ENCODE assay signal across 8 cellular contexts in genomic region chr1:85464497-85465098, GRCh38. TPM values are rescaled to one million over a fixed set of nuclear protein-coding genes. Genes with fewer than 3 reads are reported as not detected.
DNase-seq lines count a peak whose midpoint lies in the region; TF ChIP-seq lines count a peak whose summit lies in the region.

No MANE protein-coding gene starts in this region.

- WGBS in esophagus squamous epithelium, 2 donors: 0% methylated on average over 5 of the region's 72 CpGs; no CpG with 5 or more reads in 1 of the 2 donors

- intact Hi-C loops in esophagus squamous epithelium (cut with DNase I): no loop called here

- no peaks in the 10 kb centered on the region for H3K9me3 ChIP-seq in esophagus squamous epithelium
- no peaks in the 10 kb centered on the region for H3K9me3 ChIP-seq in mucosa of stomach (ENCODE audit: control insufficient read depth, low read length)

- peaks cover 0 to 14% (median 0%) of the 10 kb centered on the region in 4 donors for H3K27me3 ChIP-seq in esophagus squamous epithelium
- H3K27me3 ChIP-seq in mucosa of stomach (ENCODE audit: control insufficient read depth, insufficient read depth, low read length): no peaks in the 10 kb centered on the region

- CTCF ChIA-PET in activated CD4-positive, alpha-beta memory T cell treated with anti-CD3 and anti-CD28 coated beads, Interleukin-2, amount 10 ng/mL, durations not matched to agents 7 days and 5 days (lab: Charles Lee): no interaction called here

- H3K4me3 Mint-ChIP-seq in activated CD4-positive, alpha-beta memory T cell treated with anti-CD3 and anti-CD28 coated beads, Interleukin-2, amount 10 ng/mL, durations not matched to agents 7 days and 5 days: peak overlapping the region; percentile 24

- peak overlapping the region; percentile 81 for H3K9ac ChIP-seq in mucosa of stomach (ENCODE audit: low read length)

- no peak for TF ChIP-seq CTCF in HFF-Myc (IDR thresholded peaks at IDR 0.05; ENCODE audit: low read depth, low read length, missing control alignments)
- TF ChIP-seq CTCF in esophagus squamous epithelium (IDR thresholded peaks at IDR 0.05): no peak

- H3K27ac Mint-ChIP-seq in activated CD4-positive, alpha-beta memory T cell treated with anti-CD3 and anti-CD28 coated beads, Interleukin-2, amount 10 ng/mL, durations not matched to agents 7 days and 5 days: no peak overlapping the region

- peaks cover 61% of the 10 kb centered on the region for H3K27me3 Mint-ChIP-seq in activated CD4-positive, alpha-beta memory T cell treated with anti-CD3 and anti-CD28 coated beads, Interleukin-2, amount 10 ng/mL, durations not matched to agents 7 days and 5 days

- DNase-seq in NCI-H2227 (lab: John Stamatoyannopoulos, UW; ENCODE audit: unreplicated experiment) (peak; percentile 58), NCI-H2227 treated with DMSO at 0.1 percent for 48 hours (lab: John Stamatoyannopoulos, UW) (no peak), HFF-Myc (ENCODE audit: extremely low read depth, low read depth) (no peak), NCI-H146 treated with DMSO at 0.1 percent for 48 hours (lab: John Stamatoyannopoulos, UW; ENCODE audit: unreplicated experiment) (peak; percentile 42), esophagus squamous epithelium (lab: John Stamatoyannopoulos, UW) (no peak), substantia nigra (lab: John Stamatoyannopoulos, UW) (peak in 41 of 49 donors; percentile 13 to 78 (median 45))
- no peak for DNase-seq in activated CD4-positive, alpha-beta memory T cell treated with anti-CD3 and anti-CD28 coated beads, Interleukin-2, amount 10 ng/mL, durations not matched to agents 7 days and 5 days

- H3K4me1 Mint-ChIP-seq in activated CD4-positive, alpha-beta memory T cell treated with anti-CD3 and anti-CD28 coated beads, Interleukin-2, amount 10 ng/mL, durations not matched to agents 7 days and 5 days: peaks cover 6% of the 10 kb centered on the region

- POLR2A ChIA-PET in activated CD4-positive, alpha-beta memory T cell treated with anti-CD3 and anti-CD28 coated beads, Interleukin-2, amount 10 ng/mL, durations not matched to agents 7 days and 5 days (lab: Charles Lee): no interaction called here

- no peak for TF ChIP-seq POLR2A in esophagus squamous epithelium (IDR thresholded peaks at IDR 0.05)

- no peaks in the 10 kb centered on the region for H3K9me3 Mint-ChIP-seq in activated CD4-positive, alpha-beta memory T cell treated with anti-CD3 and anti-CD28 coated beads, Interleukin-2, amount 10 ng/mL, durations not matched to agents 7 days and 5 days

- peak overlapping the region; percentile 66 to 87 (median 76) for H3K27ac ChIP-seq in esophagus squamous epithelium
- no peak overlapping the region for H3K27ac ChIP-seq in substantia nigra (ENCODE audit: low read depth, low read length, poor library complexity, severe bottlenecking)

- H3K4me3 ChIP-seq in HFF-Myc (replicated peaks; ENCODE audit: low read depth, low read length) (peak overlapping the region; percentile 88), esophagus squamous epithelium (peak overlapping the region; percentile 68 to 89 (median 73)), mucosa of stomach (ENCODE audit: low read length) (peak overlapping the region; percentile 70)

- H3K36me3 Mint-ChIP-seq in activated CD4-positive, alpha-beta memory T cell treated with anti-CD3 and anti-CD28 coated beads, Interleukin-2, amount 10 ng/mL, durations not matched to agents 7 days and 5 days (ENCODE audit: low read depth): no peaks in the 10 kb centered on the region

- H3K4me1 ChIP-seq in esophagus squamous epithelium (peaks cover 3 to 52% (median 15%) of the 10 kb centered on the region in 3 donors), mucosa of stomach (ENCODE audit: control insufficient read depth, insufficient read depth, low read length) (peaks cover 37% of the 10 kb centered on the region)

- H3K36me3 ChIP-seq in esophagus squamous epithelium (no peaks in the 10 kb centered on the region), mucosa of stomach (ENCODE audit: control insufficient read depth, insufficient read depth, low read length) (no peaks in the 10 kb centered on the region)

RNA-seq across cellular contexts. Expression of gene DDAH1, which starts 0.4 kb away (rescaled TPM):
- total RNA-seq in activated CD4-positive, alpha-beta memory T cell treated with anti-CD3 and anti-CD28 coated beads, Interleukin-2, amount 10 ng/mL, durations not matched to agents 7 days and 5 days: not detected
- total RNA-seq in esophagus squamous epithelium: 10 to 100 TPM in 2 of 4 donors, 1 to 10 TPM in 2; 6.1 to 13.8 (median 11.5) TPM

Comparison
In these comparisons a context has a peak if more than half of its experiments do, and no peak if none do; other contexts are left out.
1. DNase-seq: peak in NCI-H2227 (single experiment), NCI-H146 treated with DMSO at 0.1 percent for 48 hours (single experiment) and substantia nigra (41 of 49); none in NCI-H2227 treated with DMSO at 0.1 percent for 48 hours (single experiment), HFF-Myc (single experiment), activated CD4-positive, alpha-beta memory T cell treated with anti-CD3 and anti-CD28 coated beads, Interleukin-2, amount 10 ng/mL, durations not matched to agents 7 days and 5 days (single experiment) and esophagus squamous epithelium (single experiment).
2. RNA of gene DDAH1, which starts 0.4 kb away (total RNA-seq): 6.1 to 13.8 TPM in esophagus squamous epithelium; not detected in activated CD4-positive, alpha-beta memory T cell treated with anti-CD3 and anti-CD28 coated beads, Interleukin-2, amount 10 ng/mL, durations not matched to agents 7 days and 5 days; every median in the first group is over 4 times any median in the second.
3. Peak in every context shown above with its lines, with median percentiles within 50 percentile points of each other: H3K4me3 ChIP-seq.